2 cellular contexts compared by ENCODE assay signal in the genomic region with DNA sequence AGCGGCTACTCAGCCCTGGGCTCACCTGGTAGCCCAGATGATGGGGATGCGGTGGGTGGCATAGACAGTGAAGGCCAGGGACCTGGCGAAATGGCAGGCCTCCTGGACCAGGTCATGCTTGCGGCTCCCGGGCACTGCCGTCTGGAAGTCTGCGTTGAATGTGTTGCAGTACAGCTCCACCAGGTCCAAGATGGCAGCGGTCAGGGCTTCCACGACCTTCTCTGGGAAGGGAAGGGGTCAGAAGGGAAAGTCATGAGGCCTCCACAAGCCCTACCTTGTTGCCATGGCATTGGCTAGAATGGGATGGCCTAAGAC.
TF ChIP-seq lines count a peak whose summit lies in the region.

No MANE protein-coding gene starts in this region.

TF ChIP-seq in GM23338, 12 proteins besides CTCF, POLR2A, EP300 and RAD21 (continues in another document):
- TF ChIP-seq, protein P1, sequence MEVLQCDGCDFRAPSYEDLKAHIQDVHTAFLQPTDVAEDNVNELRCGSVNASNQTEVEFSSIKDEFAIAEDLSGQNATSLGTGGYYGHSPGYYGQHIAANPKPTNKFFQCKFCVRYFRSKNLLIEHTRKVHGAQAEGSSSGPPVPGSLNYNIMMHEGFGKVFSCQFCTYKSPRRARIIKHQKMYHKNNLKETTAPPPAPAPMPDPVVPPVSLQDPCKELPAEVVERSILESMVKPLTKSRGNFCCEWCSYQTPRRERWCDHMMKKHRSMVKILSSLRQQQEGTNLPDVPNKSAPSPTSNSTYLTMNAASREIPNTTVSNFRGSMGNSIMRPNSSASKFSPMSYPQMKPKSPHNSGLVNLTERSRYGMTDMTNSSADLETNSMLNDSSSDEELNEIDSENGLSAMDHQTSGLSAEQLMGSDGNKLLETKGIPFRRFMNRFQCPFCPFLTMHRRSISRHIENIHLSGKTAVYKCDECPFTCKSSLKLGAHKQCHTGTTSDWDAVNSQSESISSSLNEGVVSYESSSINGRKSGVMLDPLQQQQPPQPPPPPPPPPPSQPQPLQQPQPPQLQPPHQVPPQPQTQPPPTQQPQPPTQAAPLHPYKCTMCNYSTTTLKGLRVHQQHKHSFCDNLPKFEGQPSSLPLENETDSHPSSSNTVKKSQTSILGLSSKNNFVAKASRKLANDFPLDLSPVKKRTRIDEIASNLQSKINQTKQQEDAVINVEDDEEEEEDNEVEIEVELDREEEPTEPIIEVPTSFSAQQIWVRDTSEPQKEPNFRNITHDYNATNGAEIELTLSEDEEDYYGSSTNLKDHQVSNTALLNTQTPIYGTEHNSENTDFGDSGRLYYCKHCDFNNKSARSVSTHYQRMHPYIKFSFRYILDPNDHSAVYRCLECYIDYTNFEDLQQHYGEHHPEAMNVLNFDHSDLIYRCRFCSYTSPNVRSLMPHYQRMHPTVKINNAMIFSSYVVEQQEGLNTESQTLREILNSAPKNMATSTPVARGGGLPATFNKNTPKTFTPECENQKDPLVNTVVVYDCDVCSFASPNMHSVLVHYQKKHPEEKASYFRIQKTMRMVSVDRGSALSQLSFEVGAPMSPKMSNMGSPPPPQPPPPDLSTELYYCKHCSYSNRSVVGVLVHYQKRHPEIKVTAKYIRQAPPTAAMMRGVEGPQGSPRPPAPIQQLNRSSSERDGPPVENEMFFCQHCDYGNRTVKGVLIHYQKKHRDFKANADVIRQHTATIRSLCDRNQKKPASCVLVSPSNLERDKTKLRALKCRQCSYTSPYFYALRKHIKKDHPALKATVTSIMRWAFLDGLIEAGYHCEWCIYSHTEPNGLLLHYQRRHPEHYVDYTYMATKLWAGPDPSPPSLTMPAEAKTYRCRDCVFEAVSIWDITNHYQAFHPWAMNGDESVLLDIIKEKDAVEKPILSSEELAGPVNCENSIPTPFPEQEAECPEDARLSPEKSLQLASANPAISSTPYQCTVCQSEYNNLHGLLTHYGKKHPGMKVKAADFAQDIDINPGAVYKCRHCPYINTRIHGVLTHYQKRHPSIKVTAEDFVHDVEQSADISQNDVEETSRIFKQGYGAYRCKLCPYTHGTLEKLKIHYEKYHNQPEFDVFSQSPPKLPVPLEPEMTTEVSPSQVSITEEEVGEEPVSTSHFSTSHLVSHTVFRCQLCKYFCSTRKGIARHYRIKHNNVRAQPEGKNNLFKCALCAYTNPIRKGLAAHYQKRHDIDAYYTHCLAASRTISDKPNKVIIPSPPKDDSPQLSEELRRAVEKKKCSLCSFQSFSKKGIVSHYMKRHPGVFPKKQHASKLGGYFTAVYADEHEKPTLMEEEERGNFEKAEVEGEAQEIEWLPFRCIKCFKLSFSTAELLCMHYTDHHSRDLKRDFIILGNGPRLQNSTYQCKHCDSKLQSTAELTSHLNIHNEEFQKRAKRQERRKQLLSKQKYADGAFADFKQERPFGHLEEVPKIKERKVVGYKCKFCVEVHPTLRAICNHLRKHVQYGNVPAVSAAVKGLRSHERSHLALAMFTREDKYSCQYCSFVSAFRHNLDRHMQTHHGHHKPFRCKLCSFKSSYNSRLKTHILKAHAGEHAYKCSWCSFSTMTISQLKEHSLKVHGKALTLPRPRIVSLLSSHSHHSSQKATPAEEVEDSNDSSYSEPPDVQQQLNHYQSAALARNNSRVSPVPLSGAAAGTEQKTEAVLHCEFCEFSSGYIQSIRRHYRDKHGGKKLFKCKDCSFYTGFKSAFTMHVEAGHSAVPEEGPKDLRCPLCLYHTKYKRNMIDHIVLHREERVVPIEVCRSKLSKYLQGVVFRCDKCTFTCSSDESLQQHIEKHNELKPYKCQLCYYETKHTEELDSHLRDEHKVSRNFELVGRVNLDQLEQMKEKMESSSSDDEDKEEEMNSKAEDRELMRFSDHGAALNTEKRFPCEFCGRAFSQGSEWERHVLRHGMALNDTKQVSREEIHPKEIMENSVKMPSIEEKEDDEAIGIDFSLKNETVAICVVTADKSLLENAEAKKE (CRISPR knock-in tag; IDR thresholded peaks at IDR 0.05): no peak
- TF ChIP-seq STAT1 (IDR thresholded peaks at IDR 0.05; ENCODE audit: unreplicated experiment) (no peak), ZNF114 (CRISPR knock-in tag; IDR thresholded peaks at IDR 0.05) (no peak), REST (IDR thresholded peaks at IDR 0.05; ENCODE audit: unreplicated experiment) (no peak), ZNF331 (CRISPR knock-in tag; IDR thresholded peaks at IDR 0.05; ENCODE audit: low read depth) (no peak), EZH2 (IDR thresholded peaks at IDR 0.05; ENCODE audit: low read depth, unreplicated experiment) (no peak), JUNB (IDR thresholded peaks at IDR 0.05; ENCODE audit: unreplicated experiment) (no peak), EZH2phosphoT487 (IDR thresholded peaks at IDR 0.05; ENCODE audit: unreplicated experiment) (no peak), CREB1 (CRISPR knock-in tag; IDR thresholded peaks at IDR 0.05; ENCODE audit: low read depth) (no peak), ETS1 (IDR thresholded peaks at IDR 0.05) (no peak), POLR2AphosphoS5 (IDR thresholded peaks at IDR 0.05; ENCODE audit: low read depth) (no peak)

TF ChIP-seq in WTC11, 78 proteins besides CTCF, POLR2A, EP300 and RAD21 (continued from another document):
- TF ChIP-seq, protein P2, sequence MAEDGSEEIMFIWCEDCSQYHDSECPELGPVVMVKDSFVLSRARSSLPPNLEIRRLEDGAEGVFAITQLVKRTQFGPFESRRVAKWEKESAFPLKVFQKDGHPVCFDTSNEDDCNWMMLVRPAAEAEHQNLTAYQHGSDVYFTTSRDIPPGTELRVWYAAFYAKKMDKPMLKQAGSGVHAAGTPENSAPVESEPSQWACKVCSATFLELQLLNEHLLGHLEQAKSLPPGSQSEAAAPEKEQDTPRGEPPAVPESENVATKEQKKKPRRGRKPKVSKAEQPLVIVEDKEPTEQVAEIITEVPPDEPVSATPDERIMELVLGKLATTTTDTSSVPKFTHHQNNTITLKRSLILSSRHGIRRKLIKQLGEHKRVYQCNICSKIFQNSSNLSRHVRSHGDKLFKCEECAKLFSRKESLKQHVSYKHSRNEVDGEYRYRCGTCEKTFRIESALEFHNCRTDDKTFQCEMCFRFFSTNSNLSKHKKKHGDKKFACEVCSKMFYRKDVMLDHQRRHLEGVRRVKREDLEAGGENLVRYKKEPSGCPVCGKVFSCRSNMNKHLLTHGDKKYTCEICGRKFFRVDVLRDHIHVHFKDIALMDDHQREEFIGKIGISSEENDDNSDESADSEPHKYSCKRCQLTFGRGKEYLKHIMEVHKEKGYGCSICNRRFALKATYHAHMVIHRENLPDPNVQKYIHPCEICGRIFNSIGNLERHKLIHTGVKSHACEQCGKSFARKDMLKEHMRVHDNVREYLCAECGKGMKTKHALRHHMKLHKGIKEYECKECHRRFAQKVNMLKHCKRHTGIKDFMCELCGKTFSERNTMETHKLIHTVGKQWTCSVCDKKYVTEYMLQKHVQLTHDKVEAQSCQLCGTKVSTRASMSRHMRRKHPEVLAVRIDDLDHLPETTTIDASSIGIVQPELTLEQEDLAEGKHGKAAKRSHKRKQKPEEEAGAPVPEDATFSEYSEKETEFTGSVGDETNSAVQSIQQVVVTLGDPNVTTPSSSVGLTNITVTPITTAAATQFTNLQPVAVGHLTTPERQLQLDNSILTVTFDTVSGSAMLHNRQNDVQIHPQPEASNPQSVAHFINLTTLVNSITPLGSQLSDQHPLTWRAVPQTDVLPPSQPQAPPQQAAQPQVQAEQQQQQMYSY (CRISPR knock-in tag; IDR thresholded peaks at IDR 0.05): no peak
- TF ChIP-seq, protein P3, sequence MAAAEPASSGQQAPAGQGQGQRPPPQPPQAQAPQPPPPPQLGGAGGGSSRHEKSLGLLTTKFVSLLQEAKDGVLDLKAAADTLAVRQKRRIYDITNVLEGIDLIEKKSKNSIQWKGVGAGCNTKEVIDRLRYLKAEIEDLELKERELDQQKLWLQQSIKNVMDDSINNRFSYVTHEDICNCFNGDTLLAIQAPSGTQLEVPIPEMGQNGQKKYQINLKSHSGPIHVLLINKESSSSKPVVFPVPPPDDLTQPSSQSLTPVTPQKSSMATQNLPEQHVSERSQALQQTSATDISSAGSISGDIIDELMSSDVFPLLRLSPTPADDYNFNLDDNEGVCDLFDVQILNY (CRISPR knock-in tag; IDR thresholded peaks at IDR 0.05): no peak
TF ChIP-seq in WTC11: peak in this region for 1.
